In genomic region chr21:24727803-24728425, GRCh38 we compare ENCODE assay signal across 16 cellular contexts.
DNase-seq lines count a peak whose midpoint lies in the region; ATAC-seq and TF ChIP-seq lines count a peak whose summit lies in the region.
"Had no signal": no experiment of that assay in that cellular context is flagged by ENCODE, and none has a peak within 500 bp of the region (broad histone marks: within the 10 kb centered on the region; RNA-seq: fewer than 3 reads in every experiment).

No MANE protein-coding gene starts in this region.

- POLR2A ChIA-PET in IMR-90 (lab: Charles Lee; ENCODE audit: unreplicated experiment): no interaction called here

- no peak overlapping the region for H2BK15ac ChIP-seq in IMR-90 (ENCODE audit: low read depth, low read length)

- H3K27me3 ChIP-seq in IMR-90 (ENCODE audit: control insufficient read depth, insufficient read depth, low read length): no peaks in the 10 kb centered on the region
- H3K27me3 ChIP-seq: BLaER1 treated with 17β-estradiol and CSF1 and Interleukin-3, amounts not matched to agents 10 nM and 100 nM had no signal

- no peak overlapping the region for H3K23ac ChIP-seq in IMR-90 (ENCODE audit: low read depth, low read length)

- H3K14ac ChIP-seq in IMR-90 (replicated peaks; ENCODE audit: low read depth, low read length): no peak overlapping the region

- no peaks in the 10 kb centered on the region; the same call in 1 of the 2 replicates for H3K9me3 ChIP-seq in IMR-90 (ENCODE audit: control insufficient read depth, insufficient read depth, low read length)
- H3K9me3 ChIP-seq: BLaER1 treated with 17β-estradiol and CSF1 and Interleukin-3, amounts not matched to agents 10 nM and 100 nM had no signal

- no peak overlapping the region for H4K5ac ChIP-seq in IMR-90 (ENCODE audit: low read depth, low read length)

- CTCF ChIA-PET in IMR-90 (lab: Yijun Ruan, JAX): no interaction called here

- H3K4me1 ChIP-seq in IMR-90 (ENCODE audit: control insufficient read depth, insufficient read depth, low read length): no peaks in the 10 kb centered on the region

- no peak overlapping the region for H2BK5ac ChIP-seq in IMR-90 (ENCODE audit: low read depth, low read length, poor library complexity, severe bottlenecking)

- H3K4ac ChIP-seq in IMR-90 (ENCODE audit: low read depth, low read length): no peak overlapping the region

- H4K8ac ChIP-seq in IMR-90 (ENCODE audit: low read depth in 2 of 2, low read length in 2 of 2): no peak overlapping the region

- no peak overlapping the region for H2BK20ac ChIP-seq in IMR-90 (ENCODE audit: low read depth, low read length)

- no peak for TF ChIP-seq RAD21 in IMR-90 (IDR thresholded peaks at IDR 0.05; ENCODE audit: low read length)

- no peak for TF ChIP-seq POLR2A in IMR-90 (IDR thresholded peaks at IDR 0.05; ENCODE audit: low read depth, low read length)

- in situ Hi-C loops in IMR-90 (cut with MboI; ENCODE audit: low sequenced_read_pairs): no loop called here

- no peak overlapping the region for H2AK9ac ChIP-seq in IMR-90 (replicated peaks; ENCODE audit: low read depth, low read length, poor library complexity)

- H3K4me3 ChIP-seq in IMR-90 (ENCODE audit: insufficient read depth, low read depth, low read length): no peak overlapping the region
- no peak overlapping the region for H3K4me3 ChIP-seq in epithelial cell of proximal tubule (ENCODE audit: low read depth, low read length)
- H3K4me3 ChIP-seq: BLaER1 treated with 17β-estradiol and CSF1 and Interleukin-3, amounts not matched to agents 10 nM and 100 nM had no signal

- H3K79me1 ChIP-seq in IMR-90 (ENCODE audit: low read depth in 1 of 2, low read length in 2 of 2): no peaks in the 10 kb centered on the region

- H3K9me1 ChIP-seq in IMR-90 (ENCODE audit: insufficient read depth, low read length): no peaks in the 10 kb centered on the region

- dilution Hi-C loops in IMR-90 (cut with HindIII; ENCODE audit: low sequenced_read_pairs, unreplicated experiment): no loop called here

- no peak overlapping the region for H3K9ac ChIP-seq in IMR-90 (ENCODE audit: low read depth, low read length)
- H3K9ac ChIP-seq: BLaER1 treated with 17β-estradiol and CSF1 and Interleukin-3, amounts not matched to agents 10 nM and 100 nM had no signal

- no peak overlapping the region for H2AK5ac ChIP-seq in IMR-90 (ENCODE audit: low read depth, low read length)

- no peak overlapping the region for H2AFZ ChIP-seq in IMR-90 (replicated peaks; ENCODE audit: low read length, poor library complexity)

- H3K18ac ChIP-seq in IMR-90 (ENCODE audit: low read depth, low read length): no peak overlapping the region

- no peak overlapping the region for H2BK120ac ChIP-seq in IMR-90 (ENCODE audit: low read depth, low read length)

- DNase-seq in IMR-90: peak; percentile 52
- DNase-seq in epithelial cell of proximal tubule (ENCODE audit: low read depth): peak; percentile 54
- peak; percentile 39 for DNase-seq in left kidney (ENCODE audit: low read depth, low spot score)
- no peak for DNase-seq in NCI-H2227 treated with DMSO at 0.1 percent for 48 hours (lab: John Stamatoyannopoulos, UW)
- DNase-seq in stimulated activated naive CD4-positive, alpha-beta T cell treated with Interleukin-2 at 50 U/mL for 16 hours (lab: John Stamatoyannopoulos, UW): no peak
- no peak for DNase-seq in HuH-7.5 (ENCODE audit: low spot score)
- DNase-seq in NCI-H82 treated with DMSO at 0.1 percent for 48 hours (lab: John Stamatoyannopoulos, UW; ENCODE audit: unreplicated experiment): no peak
- DNase-seq: DMS 273 treated with DMSO at 0.1 percent for 48 hours, HFFc6, Kasumi-1, MM.1S, NCI-H1092 treated with DMSO at 0.1 percent for 48 hours, NCI-H2081 treated with DMSO at 0.1 percent for 48 hours, NCI-H524 treated with DMSO at 0.1 percent for 48 hours, SHP77 treated with DMSO at 0.1 percent for 48 hours had no signal

- no peak overlapping the region for H3K56ac ChIP-seq in IMR-90 (ENCODE audit: extremely low read depth, insufficient read depth, low read length)

- H3K36me3 ChIP-seq in IMR-90 (ENCODE audit: control insufficient read depth, insufficient read depth, low read length): no peaks in the 10 kb centered on the region
- H3K36me3 ChIP-seq: BLaER1 treated with 17β-estradiol and CSF1 and Interleukin-3, amounts not matched to agents 10 nM and 100 nM had no signal

- ATAC-seq in IMR-90 (ENCODE audit: low read depth): peak; percentile 76

- H4K20me1 ChIP-seq in IMR-90 (ENCODE audit: insufficient read depth, low read length): no peaks in the 10 kb centered on the region
- H4K20me1 ChIP-seq: BLaER1 treated with 17β-estradiol and CSF1 and Interleukin-3, amounts not matched to agents 10 nM and 100 nM had no signal

- no peak overlapping the region for H3K27ac ChIP-seq in IMR-90 (ENCODE audit: insufficient read depth, low read length)
- H3K27ac ChIP-seq: BLaER1 treated with 17β-estradiol and CSF1 and Interleukin-3, amounts not matched to agents 10 nM and 100 nM had no signal

- no peak overlapping the region for H4K91ac ChIP-seq in IMR-90 (ENCODE audit: insufficient read depth, low read depth, low read length)

- no peak overlapping the region for H3K4me2 ChIP-seq in IMR-90 (ENCODE audit: low read depth, low read length)
- H3K4me2 ChIP-seq: BLaER1 treated with 17β-estradiol and CSF1 and Interleukin-3, amounts not matched to agents 10 nM and 100 nM had no signal

- intact Hi-C loops in IMR-90 (cut with micrococcal nuclease): no loop called here

- WGBS in IMR-90 (ENCODE audit: extremely low coverage in 2 of 2, insufficient read length in 1 of 2), 2 experiments: no CpG with 5 or more reads among the region's 3 CpGs

- BruUV-seq in IMR-90 (replicated peaks; lab: Mats Ljungman, UMichigan): no TSS peak

- TF ChIP-seq CTCF in IMR-90 (conservative IDR thresholded peaks at IDR 0.05; ENCODE audit: low read depth, low read length) (no peak), epithelial cell of proximal tubule (conservative IDR thresholded peaks at IDR 0.05; ENCODE audit: low read depth, low read length) (peak; percentile 36)

TF ChIP-seq in IMR-90, 13 proteins besides CTCF, POLR2A, EP300 and RAD21:
- TF ChIP-seq BHLHE40 (IDR thresholded peaks at IDR 0.05; ENCODE audit: low read depth, low read length): no peak
- no peak for TF ChIP-seq USF2 (IDR thresholded peaks at IDR 0.05; ENCODE audit: low read depth, low read length)
- no peak for TF ChIP-seq FOS (IDR thresholded peaks at IDR 0.05; ENCODE audit: low read depth, low read length)
- no peak for TF ChIP-seq CHD1 (IDR thresholded peaks at IDR 0.05; ENCODE audit: low read depth, low read length)
- no peak for TF ChIP-seq RFX5 (IDR thresholded peaks at IDR 0.05; ENCODE audit: low read depth, low read length)
- no peak for TF ChIP-seq MXI1 (IDR thresholded peaks at IDR 0.05; ENCODE audit: borderline replicate concordance, low read depth, low read length)
- no peak for TF ChIP-seq CEBPB (IDR thresholded peaks at IDR 0.05; ENCODE audit: low read depth, low read length)
- TF ChIP-seq RCOR1 (IDR thresholded peaks at IDR 0.05; ENCODE audit: insufficient replicate concordance, low read length): no peak
- no peak for TF ChIP-seq NFE2L2 (IDR thresholded peaks at IDR 0.05; ENCODE audit: low read depth, low read length)
- no peak for TF ChIP-seq SMC3 (IDR thresholded peaks at IDR 0.05; ENCODE audit: low read depth, low read length)
- no peak for TF ChIP-seq ELK1 (IDR thresholded peaks at IDR 0.05; ENCODE audit: borderline replicate concordance, low read depth, low read length)
- no peak for TF ChIP-seq MAZ (IDR thresholded peaks at IDR 0.05; ENCODE audit: borderline replicate concordance, low read depth, low read length)
- TF ChIP-seq MAFK (IDR thresholded peaks at IDR 0.05; ENCODE audit: low read depth, low read length): no peak

Comparison
In these comparisons a context has a peak if more than half of its experiments do, and no peak if none do; other contexts are left out.
1. DNase-seq: peak in IMR-90 (single experiment), epithelial cell of proximal tubule (single experiment) and left kidney (single experiment); none in NCI-H2227 treated with DMSO at 0.1 percent for 48 hours (single experiment), stimulated activated naive CD4-positive, alpha-beta T cell treated with Interleukin-2 at 50 U/mL for 16 hours (single experiment), HuH-7.5 (single experiment) and NCI-H82 treated with DMSO at 0.1 percent for 48 hours (single experiment).